ENCODE assay signal across 1 cellular context in genomic region chr2:42229949-42230348, GRCh38.
TF ChIP-seq lines count a peak whose summit lies in the region.

No MANE protein-coding gene starts in this region.

TF ChIP-seq in HepG2, 621 proteins besides CTCF, POLR2A, EP300 and RAD21 (continued from another document):
- TF ChIP-seq ARID5B (CRISPR knock-in tag; IDR thresholded peaks at IDR 0.05) (no peak), RBM22 (optimal IDR thresholded peaks at IDR 0.05; ENCODE audit: low read length) (peak; percentile 65), KAT8 (CRISPR knock-in tag; IDR thresholded peaks at IDR 0.05) (no peak)
